In the genomic region with DNA sequence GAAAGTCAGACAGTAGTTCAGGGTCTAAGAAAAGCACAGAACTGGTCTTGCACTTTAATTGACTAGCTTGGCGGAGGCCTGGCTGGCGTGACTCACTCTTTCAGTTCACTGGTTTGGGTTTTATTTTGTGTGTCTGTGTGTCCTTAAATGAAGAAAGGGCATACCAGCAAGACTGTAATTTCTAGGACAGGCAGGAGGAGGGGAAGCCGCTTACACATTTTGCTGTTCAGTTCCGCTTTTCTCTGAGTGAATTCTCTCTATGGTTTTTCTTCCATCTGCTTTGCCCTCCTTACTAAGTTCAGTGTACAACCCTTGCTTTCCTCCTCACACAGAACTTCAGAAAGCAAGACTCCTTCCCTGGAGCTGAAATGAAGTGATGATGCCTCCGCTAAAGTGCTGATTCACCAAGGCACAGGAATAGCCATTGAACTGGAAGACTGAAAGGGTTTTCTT, we compare ENCODE assay signal across 8 cellular contexts.
DNase-seq lines count a peak whose midpoint lies in the region; ATAC-seq and TF ChIP-seq lines count a peak whose summit lies in the region.

No MANE protein-coding gene starts in this region.

- H3K4me3 ChIP-seq in choroid plexus epithelial cell (ENCODE audit: low read depth, low read length): no peak overlapping the region

- ATAC-seq in GM21367 (IDR thresholded peaks at IDR 0.05; ENCODE audit: unreplicated experiment): peak; percentile 45
- ATAC-seq in HG03565 (IDR thresholded peaks at IDR 0.05; ENCODE audit: unreplicated experiment): peak; percentile 35

- TF ChIP-seq CTCF in choroid plexus epithelial cell (conservative IDR thresholded peaks at IDR 0.05; ENCODE audit: low read depth, low read length): no peak

- in situ Hi-C loops in Caki2 (cut with HindIII; ENCODE audit: low pct_unique_long_range_greater_than_20kb, low sequenced_read_pairs): no loop called here

- peak; percentile 33 for DNase-seq in Caki2 (ENCODE audit: low read depth)
- DNase-seq in choroid plexus epithelial cell (ENCODE audit: low read depth): peak; percentile 33
- DNase-seq in pons (ENCODE audit: low spot score): peak; percentile 63
- no peak for DNase-seq in NCI-H524 (lab: John Stamatoyannopoulos, UW)
- DNase-seq in HuH-7 (ENCODE audit: low spot score): no peak
- no peak for DNase-seq in activated naive CD4-positive, alpha-beta T cell (lab: John Stamatoyannopoulos, UW)

Comparison
In these comparisons a context has a peak if more than half of its experiments do, and no peak if none do; other contexts are left out.
1. DNase-seq: peak in Caki2 (single experiment), choroid plexus epithelial cell (single experiment) and pons (single experiment); none in NCI-H524 (0 of 2), HuH-7 (single experiment) and activated naive CD4-positive, alpha-beta T cell (0 of 4).